ENCODE assay signal across 8 cellular contexts in genomic region chr2:240149943-240150784, GRCh38. TPM values are rescaled to one million over a fixed set of nuclear protein-coding genes. Genes with fewer than 3 reads are reported as not detected.
A peak's percentile ranks its signal among the peaks of the same experiment; 100 is the strongest.
DNase-seq lines count a peak whose midpoint lies in the region; ATAC-seq and TF ChIP-seq lines count a peak whose summit lies in the region.

No MANE protein-coding gene starts in this region.

- ATAC-seq in lung (ENCODE audit: insufficient read depth, low FRiP score) = no peak
- ATAC-seq in HG03095 (IDR thresholded peaks at IDR 0.05; ENCODE audit: unreplicated experiment) = no peak
- ATAC-seq in HG03432 (IDR thresholded peaks at IDR 0.05; ENCODE audit: unreplicated experiment) = no peak

- H3K9me3 ChIP-seq in lung (ENCODE audit: control insufficient read depth in 2 of 2, insufficient read depth in 1 of 2, low read length in 1 of 2) = peaks cover 0 to 4% of the 10 kb centered on the region in 2 donors
- peaks cover 0 to 5% (median 0%) of the 10 kb centered on the region in 3 donors for H3K9me3 ChIP-seq in tibial artery

- H3K27ac ChIP-seq in lung (ENCODE audit: low read depth in 1 of 2, low read length in 1 of 2) = no peak overlapping the region
- no peak overlapping the region for H3K27ac ChIP-seq in tibial artery

- H3K4me3 ChIP-seq in cardiac fibroblast (replicated peaks in 1 of 2; ENCODE audit: low read depth in 2 of 2, low read length in 2 of 2) (no peak overlapping the region), lung (no peak overlapping the region), tibial artery (no peak overlapping the region)

- H3K36me3 ChIP-seq in lung (ENCODE audit: control insufficient read depth in 2 of 2, insufficient read depth in 2 of 2, low read length in 2 of 2) (no peaks in the 10 kb centered on the region), tibial artery (no peaks in the 10 kb centered on the region)

- H3K27me3 ChIP-seq in lung (ENCODE audit: control insufficient read depth, insufficient read depth) (no peaks in the 10 kb centered on the region), tibial artery (peaks cover 0 to 61% of the 10 kb centered on the region in 2 donors)

- TF ChIP-seq CTCF in cardiac fibroblast (IDR thresholded peaks at IDR 0.05; ENCODE audit: low read depth, low read length) (peak; percentile 92), lung (IDR thresholded peaks at IDR 0.05; ENCODE audit: control extremely low read depth, extremely low read depth) (peak; percentile 15), tibial artery (IDR thresholded peaks at IDR 0.05) (peak; percentile 38 to 50)

- DNase-seq in COLO668 (lab: John Stamatoyannopoulos, UW; ENCODE audit: unreplicated experiment) (peak; percentile 25), HCEC 1CT (peak; percentile 17), SK-N-DZ (ENCODE audit: low spot score) (peak; percentile 45), cardiac fibroblast (ENCODE audit: low read depth in 2 of 2) (peak; percentile 45), lung (ENCODE audit: low spot score) (no peak), tibial artery (no peak)

- 29 to 34% methylated on average over 12 of the region's 12 CpGs for WGBS in lung, 2 donors

- intact Hi-C loops in tibial artery (cut with DNase I; ENCODE audit: low total_unique reads) = loop anchor here (10.0 kb wide), 1 partner anchor 65 kb away; no protein-coding TSS in a partner anchor

- no peaks in the 10 kb centered on the region for H3K4me1 ChIP-seq in lung (ENCODE audit: control insufficient read depth in 2 of 2, insufficient read depth in 2 of 2, low read length in 2 of 2)
- no peaks in the 10 kb centered on the region for H3K4me1 ChIP-seq in tibial artery

RNA-seq across cellular contexts. Expression of gene OTOS, which starts 9.7 kb away (rescaled TPM):
- 0.71 TPM in 1 of 2 replicates, not detected in the other for polyA plus RNA-seq in SK-N-DZ (2014; cell fraction: cytosol; rRNA removed)
- polyA plus RNA-seq in SK-N-DZ (2014; cell fraction: nucleus; rRNA removed) = not detected in 2 replicates
- total RNA-seq in lung = not detected
- polyA plus RNA-seq in lung = not detected

RNA-seq across cellular contexts. Expression of gene COPS9, which starts 14.1 kb away (rescaled TPM):
- 227 and 446 TPM in 2 replicates for polyA plus RNA-seq in SK-N-DZ (2014; cell fraction: cytosol; rRNA removed)
- polyA plus RNA-seq in SK-N-DZ (2014; cell fraction: nucleus; rRNA removed) = 86.2 and 125 TPM in 2 replicates
- total RNA-seq in lung = 100 to 1,000 TPM in 1 of 2 donors, 10 to 100 TPM in 1; 52.5 to 113 TPM
- polyA plus RNA-seq in lung = 100 to 1,000 TPM; 184 to 386 TPM

Comparison
In these comparisons a context has a peak if more than half of its experiments do, and no peak if none do; other contexts are left out.
1. DNase-seq: peak in COLO668 (single experiment), HCEC 1CT (single experiment), SK-N-DZ (single experiment) and cardiac fibroblast (2 of 2); none in lung (single experiment) and tibial artery (0 of 2).
2. CTCF ChIP-seq: peak in every context shown above with its lines; median percentile 92 in cardiac fibroblast; 44 in tibial artery; 15 in lung.